8 cellular contexts compared by ENCODE assay signal in genomic region chr11:10540546-10540914, GRCh38. TPM values are rescaled to one million over a fixed set of nuclear protein-coding genes. Genes with fewer than 3 reads are reported as not detected.
DNase-seq lines count a peak whose midpoint lies in the region; ATAC-seq and TF ChIP-seq lines count a peak whose summit lies in the region.

No MANE protein-coding gene starts in this region.

- no peak for TF ChIP-seq POLR2A in tibial nerve (IDR thresholded peaks at IDR 0.05)

- peak overlapping the region; percentile 75 to 83 for H3K4ac ChIP-seq in mesenchymal stem cell (ENCODE audit: low read depth in 1 of 2, low read length in 2 of 2)

- no peak overlapping the region for H2AK5ac ChIP-seq in mesenchymal stem cell (ENCODE audit: low read length, severe bottlenecking)

- H3K9me3 ChIP-seq in OCI-LY1 (ENCODE audit: low read length) (peaks cover 19% of the 10 kb centered on the region), duodenal mucosa (ENCODE audit: control insufficient read depth in 1 of 2, low read length in 2 of 2) (no peaks in the 10 kb centered on the region), mesenchymal stem cell (ENCODE audit: control insufficient read depth, low read length) (no peaks in the 10 kb centered on the region), tibial nerve (no peaks in the 10 kb centered on the region)

- H3K27me3 Mint-ChIP-seq in activated naive CD4-positive, alpha-beta T cell treated with anti-CD3 and anti-CD28 coated beads for 36 hours (ENCODE audit: low read depth) = no peaks in the 10 kb centered on the region

- under 1% methylated on average over 25 of the region's 25 CpGs for WGBS in mesenchymal stem cell
- WGBS in tibial nerve, 2 donors = 0 to 1% methylated on average over 15 to 25 of the region's 25 CpGs

- H4K91ac ChIP-seq in mesenchymal stem cell (ENCODE audit: low read length) = peak overlapping the region; percentile 50

- no peak overlapping the region for H2BK12ac ChIP-seq in mesenchymal stem cell (ENCODE audit: low read length in 2 of 2)

- H3K9ac ChIP-seq in OCI-LY1 (ENCODE audit: low read length) = peak overlapping the region; percentile 71
- H3K9ac ChIP-seq in duodenal mucosa (ENCODE audit: low read depth in 1 of 2, low read length in 2 of 2) = peak overlapping the region; percentile 89 to 95
- peak overlapping the region; percentile 97 for H3K9ac ChIP-seq in mesenchymal stem cell (ENCODE audit: low read length)

- DNase-seq in activated naive CD4-positive, alpha-beta T cell treated with anti-CD3 and anti-CD28 coated beads for 36 hours = no peak
- no peak for DNase-seq in activated naive CD4-positive, alpha-beta T cell treated with Interleukin-2 at 50 U/mL for 16 hours
- DNase-seq in mesenchymal stem cell (no peak), tibial nerve (ENCODE audit: low spot score in 2 of 2) (peak; percentile 17 to 25)
- no peak for DNase-seq in stimulated activated naive CD4-positive, alpha-beta T cell treated with Interleukin-2 at 50 U/mL for 16 hours (lab: John Stamatoyannopoulos, UW)

- no peaks in the 10 kb centered on the region for H3K9me2 ChIP-seq in OCI-LY1 (ENCODE audit: low read depth, low read length)

- H3K4me3 Mint-ChIP-seq in activated naive CD4-positive, alpha-beta T cell treated with anti-CD3 and anti-CD28 coated beads for 36 hours = peak overlapping the region; percentile 86

- peak; percentile 40 for ATAC-seq in HG02943 (IDR thresholded peaks at IDR 0.05; ENCODE audit: low read depth, unreplicated experiment)

- H3K14ac ChIP-seq in mesenchymal stem cell (ENCODE audit: low read length in 2 of 2) = no peak overlapping the region

- peaks cover 15% of the 10 kb centered on the region for H3K4me1 ChIP-seq in OCI-LY1 (ENCODE audit: insufficient read depth, low read length, severe bottlenecking)
- peaks cover 12% of the 10 kb centered on the region in 2 donors for H3K4me1 ChIP-seq in duodenal mucosa (ENCODE audit: control insufficient read depth in 1 of 2, insufficient read depth in 2 of 2, low read length in 2 of 2)
- H3K4me1 ChIP-seq in mesenchymal stem cell (ENCODE audit: control insufficient read depth, insufficient read depth, low read depth, low read length) = no peaks in the 10 kb centered on the region
- peaks cover 0 to 29% (median 7%) of the 10 kb centered on the region in 4 donors for H3K4me1 ChIP-seq in tibial nerve

- H2AFZ ChIP-seq in OCI-LY1 (ENCODE audit: low read length) (no peak overlapping the region), mesenchymal stem cell (ENCODE audit: low read depth, low read length) (peak overlapping the region; percentile 88)

- H2BK5ac ChIP-seq in mesenchymal stem cell (ENCODE audit: low read depth, low read length, poor library complexity, severe bottlenecking) = peak overlapping the region; percentile 31

- H3K4me3 ChIP-seq in OCI-LY1 (ENCODE audit: low read depth, low read length, poor library complexity, severe bottlenecking) (peak overlapping the region; percentile 74), duodenal mucosa (ENCODE audit: low read depth in 1 of 2, low read length in 2 of 2) (peak overlapping the region; percentile 83 to 92), mesenchymal stem cell (ENCODE audit: insufficient read depth in 1 of 2, low read depth in 1 of 2, low read length in 2 of 2) (peak overlapping the region; percentile 88 to 92), tibial nerve (peak overlapping the region; percentile 70 to 94 (median 78))

- H3K36me3 Mint-ChIP-seq in activated naive CD4-positive, alpha-beta T cell treated with anti-CD3 and anti-CD28 coated beads for 36 hours (ENCODE audit: low read depth) = no peaks in the 10 kb centered on the region

- H4K8ac ChIP-seq in mesenchymal stem cell (ENCODE audit: low read length) = peak overlapping the region; percentile 91

- peak overlapping the region; percentile 61 for H2BK120ac ChIP-seq in mesenchymal stem cell (ENCODE audit: low read depth, low read length)

- no peaks in the 10 kb centered on the region for H4K20me1 ChIP-seq in OCI-LY1 (ENCODE audit: insufficient read depth, low read length)

- no peaks in the 10 kb centered on the region for H3K36me3 ChIP-seq in OCI-LY1 (ENCODE audit: insufficient read depth, low read length)
- no peaks in the 10 kb centered on the region for H3K36me3 ChIP-seq in duodenal mucosa (ENCODE audit: control insufficient read depth in 1 of 2, insufficient read depth in 2 of 2, low read length in 2 of 2)
- H3K36me3 ChIP-seq in mesenchymal stem cell (ENCODE audit: control insufficient read depth in 1 of 2, insufficient read depth in 2 of 2, low read depth in 1 of 2, low read length in 2 of 2) = no peaks in the 10 kb centered on the region
- H3K36me3 ChIP-seq in tibial nerve = no peaks in the 10 kb centered on the region

- no peak overlapping the region for H3K23ac ChIP-seq in mesenchymal stem cell (ENCODE audit: low read length in 2 of 2)

- H3K79me1 ChIP-seq in mesenchymal stem cell (replicated peaks; ENCODE audit: low read length, poor library complexity, severe bottlenecking) = peaks cover 15% of the 10 kb centered on the region

- CTCF ChIA-PET in activated naive CD4-positive, alpha-beta T cell treated with anti-CD3 and anti-CD28 coated beads for 36 hours (lab: Charles Lee) = interaction anchor here (0.6 to 3.2 kb wide), 34 partner anchors 9 to 198 kb away, joined by 3 to 17 read pairs (median 4); partner anchors contain the start of gene AMPD3

- no peaks in the 10 kb centered on the region for H3K9me3 Mint-ChIP-seq in activated naive CD4-positive, alpha-beta T cell treated with anti-CD3 and anti-CD28 coated beads for 36 hours

- H3K27ac ChIP-seq in OCI-LY1 (ENCODE audit: low read depth, low read length, poor library complexity, severe bottlenecking) = no peak overlapping the region
- H3K27ac ChIP-seq in duodenal mucosa (ENCODE audit: low read depth, low read length) = peak overlapping the region; percentile 80
- H3K27ac ChIP-seq in mesenchymal stem cell (ENCODE audit: low read length, poor library complexity, severe bottlenecking) = peak overlapping the region; percentile 32
- H3K27ac ChIP-seq in tibial nerve = peak overlapping the region; percentile 76 to 94 (median 87)

- TF ChIP-seq EP300 in tibial nerve (IDR thresholded peaks at IDR 0.05) = no peak

- no peaks in the 10 kb centered on the region for H3K27me3 ChIP-seq in OCI-LY1 (ENCODE audit: insufficient read depth, low read length)
- no peaks in the 10 kb centered on the region for H3K27me3 ChIP-seq in duodenal mucosa (ENCODE audit: control insufficient read depth in 1 of 2, insufficient read depth in 2 of 2, low read length in 2 of 2)
- no peaks in the 10 kb centered on the region for H3K27me3 ChIP-seq in mesenchymal stem cell (ENCODE audit: control insufficient read depth in 1 of 2, insufficient read depth in 1 of 2, low read length in 2 of 2)
- no peaks in the 10 kb centered on the region for H3K27me3 ChIP-seq in tibial nerve

- H2BK15ac ChIP-seq in mesenchymal stem cell (ENCODE audit: low read depth, poor library complexity, severe bottlenecking) = peak overlapping the region; percentile 69

- no peak overlapping the region for H3K27ac Mint-ChIP-seq in activated naive CD4-positive, alpha-beta T cell treated with anti-CD3 and anti-CD28 coated beads for 36 hours

- H3K4me2 ChIP-seq in OCI-LY1 (ENCODE audit: low read length) (peak overlapping the region; percentile 85), mesenchymal stem cell (ENCODE audit: low read length, poor library complexity, severe bottlenecking) (peak overlapping the region; percentile 98)

- no peak for TF ChIP-seq CTCF in OCI-LY1 (IDR thresholded peaks at IDR 0.05; ENCODE audit: low read length)
- TF ChIP-seq CTCF in tibial nerve (IDR thresholded peaks at IDR 0.05) = no peak

- H3K4me1 Mint-ChIP-seq in activated naive CD4-positive, alpha-beta T cell treated with anti-CD3 and anti-CD28 coated beads for 36 hours (ENCODE audit: low read depth) = peaks cover 23% of the 10 kb centered on the region

- H3F3A ChIP-seq in OCI-LY1 (ENCODE audit: insufficient read depth, low read length) = no peaks in the 10 kb centered on the region

- intact Hi-C loops in activated naive CD4-positive, alpha-beta T cell treated with anti-CD3 and anti-CD28 coated beads for 36 hours (cut with micrococcal nuclease) = loop anchor here (1.0 to 5.0 kb wide), 5 partner anchors 114 to 1302 kb away; partner anchors contain the start of genes EIF4G2 and USP47

- no peaks in the 10 kb centered on the region for H3K79me2 ChIP-seq in OCI-LY1 (ENCODE audit: insufficient read depth, low read length)

- H3K18ac ChIP-seq in mesenchymal stem cell (ENCODE audit: low read depth in 1 of 2, low read length in 2 of 2) = peak overlapping the region; percentile 50 to 83

RNA-seq across cellular contexts. Expression of gene RNF141, which starts 0.5 kb away (rescaled TPM):
- total RNA-seq in activated naive CD4-positive, alpha-beta T cell treated with anti-CD3 and anti-CD28 coated beads for 36 hours = 10 to 100 TPM; 20.9 to 21.8 TPM
- polyA plus RNA-seq in mesenchymal stem cell (2013, experiment 1 of 2) = 22.6 TPM
- 23.1 TPM for polyA plus RNA-seq in mesenchymal stem cell (2013, experiment 2 of 2)
- total RNA-seq in tibial nerve = 10 to 100 TPM; 27.6 to 49.2 (median 40.5) TPM

RNA-seq across cellular contexts. Expression of gene LYVE1, which starts 27.9 kb away (rescaled TPM):
- not detected for total RNA-seq in activated naive CD4-positive, alpha-beta T cell treated with anti-CD3 and anti-CD28 coated beads for 36 hours
- polyA plus RNA-seq in mesenchymal stem cell (2013, experiment 1 of 2) = 0.35 TPM
- polyA plus RNA-seq in mesenchymal stem cell (2013, experiment 2 of 2) = 0.32 TPM
- total RNA-seq in tibial nerve = 100 to 1,000 TPM in 1 of 4 donors, 10 to 100 TPM in 3; 36.1 to 104 (median 71.9) TPM

Comparison
In these comparisons a context has a peak if more than half of its experiments do, and no peak if none do; other contexts are left out.
1. DNase-seq: peak in tibial nerve (2 of 2); none in activated naive CD4-positive, alpha-beta T cell treated with anti-CD3 and anti-CD28 coated beads for 36 hours (single experiment), activated naive CD4-positive, alpha-beta T cell treated with Interleukin-2 at 50 U/mL for 16 hours (single experiment), mesenchymal stem cell (single experiment) and stimulated activated naive CD4-positive, alpha-beta T cell treated with Interleukin-2 at 50 U/mL for 16 hours (single experiment).
2. RNA of gene LYVE1, which starts 27.9 kb away (total RNA-seq): 36.1 to 104 TPM in tibial nerve; not detected in activated naive CD4-positive, alpha-beta T cell treated with anti-CD3 and anti-CD28 coated beads for 36 hours; every median in the first group is over 10 times any median in the second.
3. Peak in every context shown above with its lines, with median percentiles within 50 percentile points of each other: H3K4me3 ChIP-seq and H3K9ac ChIP-seq.